In the genomic region with DNA sequence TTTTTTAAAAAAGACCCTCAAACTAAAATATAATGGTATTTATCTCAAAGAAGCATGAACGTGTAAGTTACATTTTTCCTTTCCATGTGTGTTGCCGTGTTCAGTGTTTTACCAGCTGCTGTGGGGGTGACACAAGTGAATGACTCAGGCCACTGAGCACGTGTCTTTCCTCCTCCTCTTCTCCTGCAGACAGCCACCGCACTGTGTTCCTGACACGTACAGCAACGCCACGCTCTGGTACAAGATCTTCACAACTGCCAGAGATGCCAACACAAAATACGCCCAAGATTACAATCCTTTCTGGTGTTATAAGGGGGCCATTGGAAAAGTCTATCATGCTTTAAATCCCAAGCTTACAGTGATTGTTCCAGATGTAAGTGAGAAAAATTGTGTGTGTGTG, we compare ENCODE assay signal across 1 cellular context.
TF ChIP-seq lines count a peak whose summit lies in the region.

No MANE protein-coding gene starts in this region.

TF ChIP-seq in IMR-90, 13 proteins besides CTCF, POLR2A, EP300 and RAD21:
- TF ChIP-seq BHLHE40 (IDR thresholded peaks at IDR 0.05; ENCODE audit: low read depth, low read length), result no peak
- TF ChIP-seq ELK1 (IDR thresholded peaks at IDR 0.05; ENCODE audit: borderline replicate concordance, low read depth, low read length), result no peak
- no peak for TF ChIP-seq CHD1 (IDR thresholded peaks at IDR 0.05; ENCODE audit: low read depth, low read length)
- no peak for TF ChIP-seq CEBPB (IDR thresholded peaks at IDR 0.05; ENCODE audit: low read depth, low read length)
- TF ChIP-seq FOS (IDR thresholded peaks at IDR 0.05; ENCODE audit: low read depth, low read length), result no peak
- TF ChIP-seq NFE2L2 (IDR thresholded peaks at IDR 0.05; ENCODE audit: low read depth, low read length), result no peak
- TF ChIP-seq RFX5 (IDR thresholded peaks at IDR 0.05; ENCODE audit: low read depth, low read length), result no peak
- no peak for TF ChIP-seq MAFK (IDR thresholded peaks at IDR 0.05; ENCODE audit: low read depth, low read length)
- TF ChIP-seq SMC3 (IDR thresholded peaks at IDR 0.05; ENCODE audit: low read depth, low read length), result no peak
- no peak for TF ChIP-seq MAZ (IDR thresholded peaks at IDR 0.05; ENCODE audit: borderline replicate concordance, low read depth, low read length)
- no peak for TF ChIP-seq MXI1 (IDR thresholded peaks at IDR 0.05; ENCODE audit: borderline replicate concordance, low read depth, low read length)
- TF ChIP-seq, protein P1, sequence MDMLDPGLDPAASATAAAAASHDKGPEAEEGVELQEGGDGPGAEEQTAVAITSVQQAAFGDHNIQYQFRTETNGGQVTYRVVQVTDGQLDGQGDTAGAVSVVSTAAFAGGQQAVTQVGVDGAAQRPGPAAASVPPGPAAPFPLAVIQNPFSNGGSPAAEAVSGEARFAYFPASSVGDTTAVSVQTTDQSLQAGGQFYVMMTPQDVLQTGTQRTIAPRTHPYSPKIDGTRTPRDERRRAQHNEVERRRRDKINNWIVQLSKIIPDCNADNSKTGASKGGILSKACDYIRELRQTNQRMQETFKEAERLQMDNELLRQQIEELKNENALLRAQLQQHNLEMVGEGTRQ (IDR thresholded peaks at IDR 0.05; ENCODE audit: low read depth, low read length), result no peak
- TF ChIP-seq RCOR1 (IDR thresholded peaks at IDR 0.05; ENCODE audit: insufficient replicate concordance, low read length), result no peak
